In the genomic region with DNA sequence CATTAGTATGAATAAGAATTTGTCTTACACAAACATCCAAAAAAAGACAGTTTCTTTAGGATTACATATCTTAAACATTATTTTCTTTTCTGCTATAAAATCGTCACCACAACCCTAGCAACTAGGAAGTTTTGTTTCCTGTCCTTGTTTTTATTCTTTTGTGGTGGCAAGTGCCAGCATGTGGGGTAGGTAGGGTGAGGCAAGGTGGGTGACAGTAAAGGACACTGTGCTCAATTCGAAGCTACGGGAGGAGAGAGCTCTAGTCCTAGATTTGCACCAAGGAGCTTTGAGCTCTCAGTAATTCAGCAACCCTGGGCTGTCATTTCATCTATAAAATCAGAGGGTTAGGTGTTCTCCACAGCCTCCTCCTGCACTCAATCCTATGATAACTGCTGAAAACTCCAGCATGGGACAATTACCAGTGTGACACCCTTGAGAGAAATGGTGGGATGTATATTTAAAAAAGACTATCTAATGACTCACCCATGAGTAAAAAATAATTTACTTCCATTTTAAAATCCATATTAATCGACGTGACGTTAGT, we compare ENCODE assay signal across 2 cellular contexts.
TF ChIP-seq lines count a peak whose summit lies in the region.

No MANE protein-coding gene starts in this region.

TF ChIP-seq in IMR-90, 13 proteins besides CTCF, POLR2A, EP300 and RAD21:
- no peak for TF ChIP-seq MXI1 (IDR thresholded peaks at IDR 0.05; ENCODE audit: borderline replicate concordance, low read depth, low read length)
TF ChIP-seq in IMR-90: peak in this region for 0.

TF ChIP-seq in WTC11, 78 proteins besides CTCF, POLR2A, EP300 and RAD21:
- no peak for TF ChIP-seq KAT7 (CRISPR knock-in tag; IDR thresholded peaks at IDR 0.05; ENCODE audit: borderline replicate concordance)
- TF ChIP-seq, protein P1, sequence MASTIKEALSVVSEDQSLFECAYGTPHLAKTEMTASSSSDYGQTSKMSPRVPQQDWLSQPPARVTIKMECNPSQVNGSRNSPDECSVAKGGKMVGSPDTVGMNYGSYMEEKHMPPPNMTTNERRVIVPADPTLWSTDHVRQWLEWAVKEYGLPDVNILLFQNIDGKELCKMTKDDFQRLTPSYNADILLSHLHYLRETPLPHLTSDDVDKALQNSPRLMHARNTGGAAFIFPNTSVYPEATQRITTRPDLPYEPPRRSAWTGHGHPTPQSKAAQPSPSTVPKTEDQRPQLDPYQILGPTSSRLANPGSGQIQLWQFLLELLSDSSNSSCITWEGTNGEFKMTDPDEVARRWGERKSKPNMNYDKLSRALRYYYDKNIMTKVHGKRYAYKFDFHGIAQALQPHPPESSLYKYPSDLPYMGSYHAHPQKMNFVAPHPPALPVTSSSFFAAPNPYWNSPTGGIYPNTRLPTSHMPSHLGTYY (CRISPR knock-in tag; IDR thresholded peaks at IDR 0.05): no peak
- TF ChIP-seq ZNF671 (CRISPR knock-in tag; IDR thresholded peaks at IDR 0.05): no peak
- TF ChIP-seq TP53 (CRISPR knock-in tag; IDR thresholded peaks at IDR 0.05): no peak
- no peak for TF ChIP-seq HMGA2 (CRISPR knock-in tag; IDR thresholded peaks at IDR 0.05)
- TF ChIP-seq ATF3 (CRISPR knock-in tag; conservative IDR thresholded peaks at IDR 0.05): no peak
- TF ChIP-seq, protein P2, sequence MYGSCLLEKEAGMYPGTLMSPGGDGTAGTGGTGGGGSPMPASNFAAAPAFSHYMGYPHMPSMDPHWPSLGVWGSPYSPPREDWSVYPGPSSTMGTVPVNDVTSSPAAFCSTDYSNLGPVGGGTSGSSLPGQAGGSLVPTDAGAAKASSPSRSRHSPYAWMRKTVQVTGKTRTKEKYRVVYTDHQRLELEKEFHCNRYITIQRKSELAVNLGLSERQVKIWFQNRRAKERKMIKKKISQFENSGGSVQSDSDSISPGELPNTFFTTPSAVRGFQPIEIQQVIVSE (CRISPR knock-in tag; IDR thresholded peaks at IDR 0.05; ENCODE audit: borderline replicate concordance): no peak
